8 cellular contexts compared by ENCODE assay signal in the genomic region with DNA sequence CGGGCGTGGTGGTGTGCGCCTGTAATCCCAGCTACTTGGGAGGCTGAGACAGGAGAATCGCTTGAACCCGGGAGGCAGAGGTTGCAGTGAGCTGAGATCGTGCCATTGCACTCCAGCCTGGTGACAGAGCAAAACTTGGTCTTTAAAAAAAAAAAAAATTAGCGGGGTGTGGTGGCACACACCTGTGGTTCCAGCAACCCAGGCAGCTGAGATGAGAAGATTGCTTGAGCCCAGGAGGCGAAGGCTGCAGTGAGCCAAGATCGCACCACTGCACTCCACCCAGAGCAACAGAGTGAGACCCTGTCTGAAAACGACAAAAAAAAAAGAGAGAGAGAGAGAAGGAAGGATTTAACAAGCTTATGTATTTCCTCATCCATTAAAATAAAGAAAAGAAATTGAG. TPM values are rescaled to one million over a fixed set of nuclear protein-coding genes. Genes with fewer than 3 reads are reported as not detected.
A peak's percentile ranks its signal among the peaks of the same experiment; 100 is the strongest.
DNase-seq lines count a peak whose midpoint lies in the region; ATAC-seq and TF ChIP-seq lines count a peak whose summit lies in the region.
"Not testable (repeated sequence)": the region's sequence is repeated elsewhere in the genome, so short reads cannot be mapped to it uniquely, and the experiment has no call there.
"Had no signal": no experiment of that assay in that cellular context is flagged by ENCODE, and none has a peak within 500 bp of the region (broad histone marks: within the 10 kb centered on the region; RNA-seq: fewer than 3 reads in every experiment).

No MANE protein-coding gene starts in this region.

- H3K27me3 ChIP-seq in CD4-positive, alpha-beta memory T cell (ENCODE audit: insufficient read depth, low read length) = not testable (repeated sequence)

- not testable (repeated sequence) for TF ChIP-seq CTCF in activated CD8-positive, alpha-beta T cell treated with anti-CD3 and anti-CD28 coated beads for 36 hours (IDR thresholded peaks at IDR 0.05); natural killer cell (IDR thresholded peaks at IDR 0.05)

- peaks cover 78% of the 10 kb centered on the region for H3K4me1 ChIP-seq in CD4-positive, alpha-beta memory T cell (ENCODE audit: insufficient read depth, low read length)

- H3K36me3 Mint-ChIP-seq in CD4-positive, alpha-beta memory T cell = peaks cover 0 to 10% of the 10 kb centered on the region in 2 donors
- not testable (repeated sequence) for H3K36me3 Mint-ChIP-seq in activated CD8-positive, alpha-beta T cell treated with anti-CD3 and anti-CD28 coated beads for 36 hours (ENCODE audit: low read depth); natural killer cell

- peak overlapping the region; percentile 56 for H3K27ac ChIP-seq in CD4-positive, alpha-beta memory T cell (ENCODE audit: low read depth, low read length)
- peak overlapping the region; percentile 69 for H3K27ac ChIP-seq in KOPT-K1 (ENCODE audit: low read depth, low read length, poor library complexity, severe bottlenecking)

- POLR2A ChIA-PET in CD4-positive, alpha-beta memory T cell (lab: Charles Lee; ENCODE audit: partially characterized antibody) = interaction anchor here (0.7 to 2.3 kb wide), 12 partner anchors 9 to 679 kb away, joined by 3 to 22 read pairs (median 4); a partner anchor contains a TSS
- POLR2A ChIA-PET in activated CD8-positive, alpha-beta T cell treated with anti-CD3 and anti-CD28 coated beads for 36 hours (lab: Charles Lee) = interaction anchor here (0.6 to 2.2 kb wide), 8 partner anchors 18 to 538 kb away, joined by 3 to 5 read pairs (median 3); no protein-coding TSS in a partner anchor

- peak overlapping the region; percentile 7 to 33 for H3K4me3 ChIP-seq in CD4-positive, alpha-beta memory T cell (ENCODE audit: low read length in 2 of 2)

- not testable (repeated sequence) for H3K36me3 ChIP-seq in CD4-positive, alpha-beta memory T cell (ENCODE audit: insufficient read depth, low read length); KOPT-K1 (ENCODE audit: insufficient read depth, low read length)

- CTCF ChIA-PET in CD4-positive, alpha-beta memory T cell (lab: Charles Lee; ENCODE audit: partially characterized antibody) = interaction anchor here (1.1 to 3.0 kb wide), 5 partner anchors 17 to 206 kb away, joined by 3 to 8 read pairs (median 3); no protein-coding TSS in a partner anchor
- CTCF ChIA-PET in activated CD8-positive, alpha-beta T cell treated with anti-CD3 and anti-CD28 coated beads for 36 hours (lab: Charles Lee) = interaction anchor here (0.8 to 2.3 kb wide), 5 partner anchors 27 to 109 kb away, joined by 3 to 6 read pairs (median 4); a partner anchor contains a TSS

- H3K27ac Mint-ChIP-seq in CD4-positive, alpha-beta memory T cell = peak overlapping the region; percentile 76 to 99 (median 93)
- peak overlapping the region; percentile 92 for H3K27ac Mint-ChIP-seq in activated CD8-positive, alpha-beta T cell treated with anti-CD3 and anti-CD28 coated beads for 36 hours
- peak overlapping the region; percentile 93 to 95 for H3K27ac Mint-ChIP-seq in natural killer cell

- ATAC-seq in activated CD8-positive, alpha-beta T cell treated with anti-CD3 and anti-CD28 coated beads for 36 hours; natural killer cell: not testable (repeated sequence)

- not testable (repeated sequence) for H3K27me3 Mint-ChIP-seq in CD4-positive, alpha-beta memory T cell; activated CD8-positive, alpha-beta T cell treated with anti-CD3 and anti-CD28 coated beads for 36 hours; natural killer cell (ENCODE audit: low read depth in 2 of 2)

- H3K9me3 ChIP-seq in CD4-positive, alpha-beta memory T cell (ENCODE audit: control insufficient read depth in 1 of 2, low read length in 2 of 2); KOPT-K1 (ENCODE audit: insufficient read depth, low read length, poor library complexity, severe bottlenecking): not testable (repeated sequence)

- peak overlapping the region; percentile 72 to 92 (median 82) for H3K4me3 Mint-ChIP-seq in CD4-positive, alpha-beta memory T cell
- H3K4me3 Mint-ChIP-seq in activated CD8-positive, alpha-beta T cell treated with anti-CD3 and anti-CD28 coated beads for 36 hours = peak overlapping the region; percentile 65
- H3K4me3 Mint-ChIP-seq in natural killer cell = peak overlapping the region; percentile 75

- H3K9me3 Mint-ChIP-seq in CD4-positive, alpha-beta memory T cell; activated CD8-positive, alpha-beta T cell treated with anti-CD3 and anti-CD28 coated beads for 36 hours; natural killer cell: not testable (repeated sequence)

- peak in 4 of 5 donors; percentile 58 to 69 (median 60) for DNase-seq in CD4-positive, alpha-beta memory T cell
- DNase-seq in T-helper 2 cell = peak in 3 of 5 experiments; percentile 19 to 84 (median 49)
- peak; percentile 31 for DNase-seq in activated CD8-positive, alpha-beta T cell treated with anti-CD3 and anti-CD28 coated beads for 36 hours
- peak; percentile 77 for DNase-seq in activated effector memory CD4-positive, alpha-beta T cell treated with anti-CD3 and anti-CD28 coated beads, Interleukin-2, amount 50 U/mL, for 16 hours
- DNase-seq in central memory CD4-positive, alpha-beta T cell = peak; percentile 53
- not testable (repeated sequence) for DNase-seq in natural killer cell

- intact Hi-C loops in CD4-positive, alpha-beta memory T cell (cut with micrococcal nuclease); activated CD8-positive, alpha-beta T cell treated with anti-CD3 and anti-CD28 coated beads for 36 hours (cut with micrococcal nuclease); natural killer cell (cut with micrococcal nuclease): not testable (repeated sequence)

- H3K4me1 Mint-ChIP-seq in CD4-positive, alpha-beta memory T cell = peaks cover 51 to 92% (median 68%) of the 10 kb centered on the region in 4 donors
- H3K4me1 Mint-ChIP-seq in activated CD8-positive, alpha-beta T cell treated with anti-CD3 and anti-CD28 coated beads for 36 hours (ENCODE audit: low read depth) = peaks cover 63% of the 10 kb centered on the region
- peaks cover 68 to 76% of the 10 kb centered on the region in 2 donors for H3K4me1 Mint-ChIP-seq in natural killer cell

RNA-seq across cellular contexts. Expression of a gene that starts 2.7 kb away (rescaled TPM):
- 10 to 100 TPM; 18.2 to 20.4 TPM for total RNA-seq in CD4-positive, alpha-beta memory T cell
- polyA plus RNA-seq in CD4-positive, alpha-beta memory T cell = 10 to 100 TPM in 1 of 2 donors, 1 to 10 TPM in 1; 7.5 to 10.6 TPM
- 10 to 100 TPM; 13.3 to 15.3 TPM for total RNA-seq in activated CD8-positive, alpha-beta T cell treated with anti-CD3 and anti-CD28 coated beads for 36 hours
- total RNA-seq in natural killer cell = 10 to 100 TPM in 1 of 3 donors, 1 to 10 TPM in 2; 3.6 to 11.4 (median 4.4) TPM
- total RNA-seq: A673 had no signal
